1 cellular context compared by ENCODE assay signal in genomic region chr16:29684671-29685070, GRCh38.
TF ChIP-seq lines count a peak whose summit lies in the region.

No MANE protein-coding gene starts in this region.

TF ChIP-seq in WTC11, 78 proteins besides CTCF, POLR2A, EP300 and RAD21 (continued from another document):
- TF ChIP-seq ZNF232 (CRISPR knock-in tag; IDR thresholded peaks at IDR 0.05): no peak
